In genomic region chr10:26438534-26439269, GRCh38 we compare ENCODE assay signal across 8 cellular contexts. TPM values are rescaled to one million over a fixed set of nuclear protein-coding genes. Genes with fewer than 3 reads are reported as not detected.
A peak's percentile ranks its signal among the peaks of the same experiment; 100 is the strongest.
DNase-seq lines count a peak whose midpoint lies in the region; ATAC-seq and TF ChIP-seq lines count a peak whose summit lies in the region.

No MANE protein-coding gene starts in this region.

- intact Hi-C loops in mucosa of descending colon (cut with DNase I, micrococcal nuclease), result no loop called here

- TF ChIP-seq POLR2A in GM18951 (IDR thresholded peaks at IDR 0.05; ENCODE audit: extremely low read depth, insufficient read depth, insufficient read length), result peak; percentile 45

- H3K27ac ChIP-seq in coronary artery, result peak overlapping the region; percentile 23 to 83

- in situ Hi-C loops in GM18951 (cut with MboI; ENCODE audit: low sequenced_read_pairs, unreplicated experiment), result no loop called here

- H3K4me1 ChIP-seq in mucosa of descending colon (ENCODE audit: low read depth), result no peaks in the 10 kb centered on the region

- H3K4me3 ChIP-seq in coronary artery (peak overlapping the region; percentile 68), mucosa of descending colon (no peak overlapping the region)

- no peaks in the 10 kb centered on the region for H3K9me3 ChIP-seq in mucosa of descending colon

- TF ChIP-seq CTCF in coronary artery (IDR thresholded peaks at IDR 0.05), result no peak
- TF ChIP-seq CTCF in mucosa of descending colon (IDR thresholded peaks at IDR 0.05), result no peak

- ATAC-seq in HG03135 (IDR thresholded peaks at IDR 0.05; ENCODE audit: unreplicated experiment) (peak; percentile 62), mucosa of descending colon (peak; percentile 80)

- H3K36me3 ChIP-seq in mucosa of descending colon (ENCODE audit: low read depth), result no peaks in the 10 kb centered on the region

- peak; percentile 22 to 53 (median 27) for DNase-seq in activated CD4-positive, CD25-positive, alpha-beta regulatory T cell (lab: John Stamatoyannopoulos, UW)
- peak; percentile 75 for DNase-seq in coronary artery (ENCODE audit: low spot score)
- DNase-seq in mucosa of descending colon, result peak; percentile 35 to 73 (median 64)
- DNase-seq in stimulated activated naive CD4-positive, alpha-beta T cell treated with Interleukin-2 at 50 U/mL for 16 hours (lab: John Stamatoyannopoulos, UW), result peak; percentile 77
- no peak for DNase-seq in NCI-H69 (lab: John Stamatoyannopoulos, UW)
- no peak for DNase-seq in NCI-H524 treated with DMSO at 0.1 percent for 48 hours (lab: John Stamatoyannopoulos, UW)

RNA-seq across cellular contexts. Expression of gene APBB1IP, which starts 0.6 kb away (rescaled TPM):
- total RNA-seq in mucosa of descending colon, result 1 to 10 TPM; 2.9 to 8.4 (median 8.1) TPM

Comparison
In these comparisons a context has a peak if more than half of its experiments do, and no peak if none do; other contexts are left out.
1. DNase-seq: peak in activated CD4-positive, CD25-positive, alpha-beta regulatory T cell (4 of 4), coronary artery (single experiment), mucosa of descending colon (3 of 3) and stimulated activated naive CD4-positive, alpha-beta T cell treated with Interleukin-2 at 50 U/mL for 16 hours (single experiment); none in NCI-H69 (single experiment) and NCI-H524 treated with DMSO at 0.1 percent for 48 hours (single experiment).